ENCODE assay signal across 1 cellular context in the genomic region with DNA sequence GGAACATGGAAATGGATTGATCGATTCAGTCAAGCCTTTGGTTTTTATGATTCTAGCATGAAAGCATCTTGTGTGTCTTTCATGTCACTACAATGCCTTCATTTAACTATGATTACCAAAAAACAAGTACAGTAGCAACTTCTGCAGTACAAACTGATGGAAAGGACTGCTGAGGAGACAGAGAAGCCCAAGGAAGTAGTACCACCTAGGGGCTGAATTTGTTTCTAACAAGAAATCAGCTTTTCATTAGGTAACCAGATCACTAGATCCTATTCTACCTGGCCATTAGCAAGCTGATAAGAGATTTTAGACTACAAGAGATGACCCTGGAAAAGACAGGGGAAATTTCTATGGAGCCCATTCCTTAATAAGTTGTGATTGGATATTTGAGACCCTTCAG.
TF ChIP-seq lines count a peak whose summit lies in the region.

No MANE protein-coding gene starts in this region.

TF ChIP-seq in IMR-90, 13 proteins besides CTCF, POLR2A, EP300 and RAD21 (continued from another document):
- TF ChIP-seq CHD1 (IDR thresholded peaks at IDR 0.05; ENCODE audit: low read depth, low read length), result no peak
- no peak for TF ChIP-seq MAZ (IDR thresholded peaks at IDR 0.05; ENCODE audit: borderline replicate concordance, low read depth, low read length)
- TF ChIP-seq SMC3 (IDR thresholded peaks at IDR 0.05; ENCODE audit: low read depth, low read length), result 0 out of 2 replicates have a peak, but pooled peaks have one; percentile 15
